ENCODE assay signal across 16 cellular contexts in genomic region chr11:10275714-10276113, GRCh38.
"Had no signal": no experiment of that assay in that cellular context is flagged by ENCODE, and none has a peak within 500 bp of the region (broad histone marks: within the 10 kb centered on the region; RNA-seq: fewer than 3 reads in every experiment).

No MANE protein-coding gene starts in this region.

- ATAC-seq: activated naive CD4-positive, alpha-beta T cell treated with anti-CD3 and anti-CD28 coated beads, Interleukin-2, amount 50 U/mL, for 72 hours; gastrocnemius medialis; heart right ventricle; left ventricle myocardium superior had no signal

- H3K36me3 ChIP-seq: gastrocnemius medialis, heart right ventricle, suprapubic skin, upper lobe of left lung had no signal

- H3K27me3 Mint-ChIP-seq: activated T-cell treated with anti-CD3 and anti-CD28 coated beads, Interleukin-2, amount 50 U/mL, for 24 hours had no signal

- H3K4me3 ChIP-seq: gastrocnemius medialis, heart right ventricle, suprapubic skin, upper lobe of left lung had no signal

- H3K27ac ChIP-seq: gastrocnemius medialis, heart right ventricle, suprapubic skin, upper lobe of left lung had no signal

- H3K27ac Mint-ChIP-seq: activated naive CD4-positive, alpha-beta T cell treated with anti-CD3 and anti-CD28 coated beads, Interleukin-2, amount 50 U/mL, for 72 hours; activated T-cell treated with anti-CD3 and anti-CD28 coated beads, Interleukin-2, amount 50 U/mL, for 24 hours had no signal

- H3K27me3 ChIP-seq: gastrocnemius medialis, heart right ventricle, suprapubic skin, upper lobe of left lung had no signal

- H3K9me3 ChIP-seq: gastrocnemius medialis, heart right ventricle, suprapubic skin, upper lobe of left lung had no signal

- H3K9me3 Mint-ChIP-seq: activated naive CD4-positive, alpha-beta T cell treated with anti-CD3 and anti-CD28 coated beads, Interleukin-2, amount 50 U/mL, for 72 hours; activated T-cell treated with anti-CD3 and anti-CD28 coated beads, Interleukin-2, amount 50 U/mL, for 24 hours; neural crest cell; T-helper 2 cell treated with Interferon-gamma antibody and Interleukin-4, amounts not matched to agents 5 μg/mL and 100 μg/mL, for 36 hours had no signal

- DNase-seq: activated CD4-positive, alpha-beta T cell treated with anti-CD3 and anti-CD28 coated beads, Interleukin-2, amount 50 U/mL, for 4 hours; activated CD4-positive, CD25-positive, alpha-beta regulatory T cell treated with anti-CD3 and anti-CD28 coated beads, Interleukin-2, amount 50 U/mL, for 72 hours; activated effector memory CD4-positive, alpha-beta T cell treated with Interleukin-2 at 50 U/mL for 16 hours; activated T-cell treated with anti-CD3 and anti-CD28 coated beads, Interleukin-2, amount 50 U/mL, for 24 hours; gastrocnemius medialis; heart right ventricle; kidney; left ventricle myocardium superior; stimulated activated CD4-positive, alpha-beta T cell treated with anti-CD3 and anti-CD28 coated beads, Interleukin-2, amount 100 ng/mL, for 48 hours; stimulated activated naive CD4-positive, alpha-beta T cell treated with Interleukin-2 at 50 U/mL for 16 hours; SW 1271; upper lobe of left lung had no signal

- H3K4me3 Mint-ChIP-seq: activated T-cell treated with anti-CD3 and anti-CD28 coated beads, Interleukin-2, amount 50 U/mL, for 24 hours; neural crest cell; T-helper 2 cell treated with Interferon-gamma antibody and Interleukin-4, amounts not matched to agents 5 μg/mL and 100 μg/mL, for 36 hours had no signal

- H3K36me3 Mint-ChIP-seq: activated naive CD4-positive, alpha-beta T cell treated with anti-CD3 and anti-CD28 coated beads, Interleukin-2, amount 50 U/mL, for 72 hours had no signal
